11 cellular contexts compared by ENCODE assay signal in genomic region chr4:102598759-102599379, GRCh38.
DNase-seq lines count a peak whose midpoint lies in the region; ATAC-seq and TF ChIP-seq lines count a peak whose summit lies in the region.
"Had no signal": no experiment of that assay in that cellular context is flagged by ENCODE, and none has a peak within 500 bp of the region (broad histone marks: within the 10 kb centered on the region; RNA-seq: fewer than 3 reads in every experiment).

No MANE protein-coding gene starts in this region.

- H3K9me3 Mint-ChIP-seq in immature natural killer cell: no peaks in the 10 kb centered on the region

- TF ChIP-seq CTCF in GM13977 (IDR thresholded peaks at IDR 0.05; ENCODE audit: extremely low read depth, insufficient read depth, missing control alignments): no peak
- no peak for TF ChIP-seq CTCF in dorsolateral prefrontal cortex (IDR thresholded peaks at IDR 0.05 in 54 of 56, conservative IDR thresholded peaks at IDR 0.05 in 2 of 56; ENCODE audit: low read depth in 1 of 56, partially characterized antibody in 56 of 56)

- H3K4me1 Mint-ChIP-seq in immature natural killer cell: peaks cover 22 to 32% of the 10 kb centered on the region in 2 donors

- intact Hi-C loops in dorsolateral prefrontal cortex (cut with DNase I): no loop called here

- peak; percentile 54 for ATAC-seq in GM21367 (IDR thresholded peaks at IDR 0.05; ENCODE audit: unreplicated experiment)
- ATAC-seq in HG03378 (IDR thresholded peaks at IDR 0.05; ENCODE audit: unreplicated experiment): peak; percentile 51
- ATAC-seq: K562 had no signal

- no peaks in the 10 kb centered on the region for H3K27me3 ChIP-seq in dorsolateral prefrontal cortex
- H3K27me3 ChIP-seq: neutrophil had no signal

- H3K4me3 ChIP-seq in dorsolateral prefrontal cortex: no peak overlapping the region
- H3K4me3 ChIP-seq: K562 had no signal

- in situ Hi-C loops in GM13977 (cut with MboI; ENCODE audit: low pct_unique_long_range_greater_than_20kb, low sequenced_read_pairs, unreplicated experiment): no loop called here

- peaks cover 37 to 61% (median 56%) of the 10 kb centered on the region in 3 donors for H3K36me3 Mint-ChIP-seq in immature natural killer cell

- H3K27me3 Mint-ChIP-seq in immature natural killer cell (ENCODE audit: low read depth in 3 of 3): no peaks in the 10 kb centered on the region

- peak; percentile 43 for DNase-seq in GM13977 (ENCODE audit: low spot score)
- no peak for DNase-seq in immature natural killer cell
- DNase-seq in caudate nucleus (lab: John Stamatoyannopoulos, UW): no peak
- DNase-seq in OCI-M1 (lab: John Stamatoyannopoulos, UW): no peak
- no peak for DNase-seq in dorsolateral prefrontal cortex
- DNase-seq in occipital lobe (lab: John Stamatoyannopoulos, UW): no peak
- DNase-seq: activated CD8-positive, alpha-beta memory T cell treated with anti-CD3 and anti-CD28 coated beads, Interleukin-2, amount 50 U/mL, for 48 hours had no signal

- H3K27ac ChIP-seq in caudate nucleus (ENCODE audit: low read depth, low read length) (no peak overlapping the region), dorsolateral prefrontal cortex (peak overlapping the region in 21 of 59 donors; percentile 2 to 72 (median 24))
- H3K27ac ChIP-seq: neutrophil had no signal

- H3K4me3 Mint-ChIP-seq in immature natural killer cell: peak overlapping the region in 1 of 5 donors; percentile 7

- peak overlapping the region; percentile 19 to 83 (median 70) for H3K27ac Mint-ChIP-seq in immature natural killer cell
